1 cellular context compared by ENCODE assay signal in genomic region chr18:13473751-13474150, GRCh38.
TF ChIP-seq lines count a peak whose summit lies in the region.

No MANE protein-coding gene starts in this region.

TF ChIP-seq in H1, 55 proteins besides CTCF, POLR2A, EP300 and RAD21 (continued from another document):
- TF ChIP-seq, protein P1, sequence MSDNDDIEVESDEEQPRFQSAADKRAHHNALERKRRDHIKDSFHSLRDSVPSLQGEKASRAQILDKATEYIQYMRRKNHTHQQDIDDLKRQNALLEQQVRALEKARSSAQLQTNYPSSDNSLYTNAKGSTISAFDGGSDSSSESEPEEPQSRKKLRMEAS (IDR thresholded peaks at IDR 0.05): no peak
- no peak for TF ChIP-seq MAFK (IDR thresholded peaks at IDR 0.05; ENCODE audit: low read depth, low read length)
- TF ChIP-seq RFX5 (IDR thresholded peaks at IDR 0.05; ENCODE audit: borderline replicate concordance, low read depth, low read length): no peak
- TF ChIP-seq TBP (IDR thresholded peaks at IDR 0.05; ENCODE audit: low read depth, low read length): no peak
- TF ChIP-seq EZH2 (IDR thresholded peaks at IDR 0.05; ENCODE audit: low read depth, low read length, severe bottlenecking): no peak
- no peak for TF ChIP-seq NANOG (IDR thresholded peaks at IDR 0.05; ENCODE audit: insufficient read depth, low read depth, low read length, poor library complexity, severe bottlenecking)
TF ChIP-seq in H1: peak in this region for 0.
